In the genomic region with DNA sequence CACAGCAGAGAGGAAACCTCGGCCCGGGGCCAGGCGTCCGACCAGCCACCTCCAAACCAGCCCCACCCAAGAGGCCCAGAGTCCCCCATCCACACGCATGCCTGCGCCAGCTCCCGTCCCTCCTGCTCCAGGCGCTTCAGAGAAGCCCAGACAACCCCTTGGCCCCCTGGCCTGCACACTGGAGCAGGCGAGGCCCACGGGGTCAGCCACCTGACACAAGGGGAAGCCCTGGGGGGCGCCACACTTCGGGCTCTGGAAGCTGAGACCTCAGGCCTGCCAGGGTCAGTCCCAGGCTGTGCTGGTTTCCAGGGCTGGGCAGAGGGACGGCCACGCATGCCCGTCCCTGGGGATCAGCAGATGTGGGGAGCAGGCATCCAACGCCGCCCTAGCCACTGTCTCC, we compare ENCODE assay signal across 22 cellular contexts.
"Had no signal": no experiment of that assay in that cellular context is flagged by ENCODE, and none has a peak within 500 bp of the region (broad histone marks: within the 10 kb centered on the region; RNA-seq: fewer than 3 reads in every experiment).

No MANE protein-coding gene starts in this region.

- H3K4me1 Mint-ChIP-seq: immature natural killer cell, neural crest cell had no signal

- DNase-seq: cortex of kidney; dorsolateral prefrontal cortex; effector CD8-positive, alpha-beta T cell; immature natural killer cell; left lung; lower lobe of right lung; natural killer cell; posterior cingulate gyrus; small intestine; stimulated activated CD4-positive, alpha-beta T cell treated with anti-CD3 and anti-CD28 coated beads, Interleukin-12 subunit alpha, Interleukin-12 subunit beta, amount 100 ng/mL, for 4 hours; stimulated activated naive CD4-positive, alpha-beta T cell; stomach; substantia nigra; transverse colon had no signal

- H3K4me3 Mint-ChIP-seq: immature natural killer cell, memory B cell, mesothelial cell of epicardium, natural killer cell, neural crest cell had no signal

- H3K4me3 ChIP-seq: dorsolateral prefrontal cortex, left lung, lower lobe of right lung, stomach, thoracic aorta, transverse colon had no signal

- H3K36me3 Mint-ChIP-seq: immature natural killer cell, memory B cell, mesothelial cell of epicardium, natural killer cell had no signal

- ATAC-seq: esophagus mucosa, left lung, lower lobe of right lung, natural killer cell had no signal

- H3K36me3 ChIP-seq: transverse colon had no signal

- H3K9me3 Mint-ChIP-seq: immature natural killer cell, memory B cell, mesothelial cell of epicardium, natural killer cell, neural crest cell had no signal

- FAIRE-seq: endometrium, frontal cortex, keratinocyte, small intestine had no signal

- H3K27ac Mint-ChIP-seq: immature natural killer cell, memory B cell, mesothelial cell of epicardium, natural killer cell had no signal

- H3K27me3 ChIP-seq: dorsolateral prefrontal cortex, left lung, stomach, transverse colon had no signal

- H3K9me3 ChIP-seq: left lung, lower lobe of right lung, stomach, thoracic aorta, transverse colon had no signal

- H3K27ac ChIP-seq: left lung, lower lobe of right lung, stomach, thoracic aorta, transverse colon had no signal
